In the genomic region with DNA sequence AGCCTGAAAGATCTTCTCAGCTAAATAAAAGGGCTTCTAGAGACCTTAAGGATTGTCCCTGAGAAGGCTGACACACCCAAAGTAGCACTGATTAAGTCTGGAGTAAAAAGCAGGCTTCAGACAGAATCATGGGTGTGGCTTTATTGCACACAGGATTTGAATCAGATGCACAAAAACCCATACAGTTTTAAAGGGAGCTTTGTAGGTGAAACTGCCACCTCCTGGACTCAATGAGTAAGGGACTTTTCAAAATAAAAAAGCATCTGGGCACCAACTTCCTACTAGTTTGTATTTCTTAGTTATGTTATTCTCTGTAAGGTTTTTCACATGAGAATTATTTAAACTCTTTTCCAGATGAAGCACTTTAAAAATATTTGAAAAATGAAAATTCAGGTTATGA, we compare ENCODE assay signal across 9 cellular contexts.
DNase-seq lines count a peak whose midpoint lies in the region; ATAC-seq and TF ChIP-seq lines count a peak whose summit lies in the region.
"Had no signal": no experiment of that assay in that cellular context is flagged by ENCODE, and none has a peak within 500 bp of the region (broad histone marks: within the 10 kb centered on the region; RNA-seq: fewer than 3 reads in every experiment).

No MANE protein-coding gene starts in this region.

- H3K4me3 ChIP-seq in cardiac muscle cell (no peak overlapping the region), heart right ventricle (no peak overlapping the region), endodermal cell (ENCODE audit: low read length) (no peak overlapping the region)

- no peaks in the 10 kb centered on the region for H3K9me3 Mint-ChIP-seq in endodermal cell
- H3K9me3 Mint-ChIP-seq in activated CD8-positive, alpha-beta T cell treated with anti-CD3 and anti-CD28 coated beads for 36 hours: no peaks in the 10 kb centered on the region

- no peaks in the 10 kb centered on the region for H3K27me3 Mint-ChIP-seq in endodermal cell (ENCODE audit: insufficient read depth)
- no peaks in the 10 kb centered on the region for H3K27me3 Mint-ChIP-seq in activated CD8-positive, alpha-beta T cell treated with anti-CD3 and anti-CD28 coated beads for 36 hours

- no peak overlapping the region for H3K4me3 Mint-ChIP-seq in endodermal cell
- H3K4me3 Mint-ChIP-seq in activated CD8-positive, alpha-beta T cell treated with anti-CD3 and anti-CD28 coated beads for 36 hours: no peak overlapping the region
- H3K4me3 Mint-ChIP-seq: immature natural killer cell had no signal

- no peak overlapping the region for H3K9ac ChIP-seq in endodermal cell (ENCODE audit: extremely low read depth, low read length, poor library complexity, severe bottlenecking)

- H3K4me1 Mint-ChIP-seq in endodermal cell: peaks cover 1% of the 10 kb centered on the region
- H3K4me1 Mint-ChIP-seq in activated CD8-positive, alpha-beta T cell treated with anti-CD3 and anti-CD28 coated beads for 36 hours (ENCODE audit: low read depth): no peaks in the 10 kb centered on the region
- H3K4me1 Mint-ChIP-seq: immature natural killer cell had no signal

- TF ChIP-seq POLR2A in erythroblast (IDR thresholded peaks at IDR 0.05; ENCODE audit: low read length): no peak

- DNase-seq in cardiac muscle cell (ENCODE audit: low read depth in 1 of 2, low spot score in 1 of 2) (peak in 1 of 2 donors; percentile 55), heart right ventricle (no peak), NAMALWA (ENCODE audit: low spot score) (peak; percentile 51), endodermal cell (no peak), erythroblast (lab: John Stamatoyannopoulos, UW) (no peak), Ammon's horn (ENCODE audit: low spot score) (no peak)
- DNase-seq in activated CD8-positive, alpha-beta T cell treated with anti-CD3 and anti-CD28 coated beads for 36 hours: no peak
- DNase-seq: immature natural killer cell had no signal

- H3K36me3 ChIP-seq in cardiac muscle cell (no peaks in the 10 kb centered on the region), heart right ventricle (no peaks in the 10 kb centered on the region), endodermal cell (ENCODE audit: control insufficient read depth, insufficient read depth, low read length) (no peaks in the 10 kb centered on the region)

- ATAC-seq in heart right ventricle (no peak), GM18870 (IDR thresholded peaks at IDR 0.05; ENCODE audit: unreplicated experiment) (no peak)
- ATAC-seq in activated CD8-positive, alpha-beta T cell treated with anti-CD3 and anti-CD28 coated beads for 36 hours: no peak

- intact Hi-C loops in heart right ventricle (cut with DNase I): loop anchor here in 1 of 10 donors (10.0 kb wide), 1 partner anchor 531 kb away; the partner anchor contains the start of gene HAPLN1
- intact Hi-C loops in activated CD8-positive, alpha-beta T cell treated with anti-CD3 and anti-CD28 coated beads for 36 hours (cut with micrococcal nuclease): no loop called here

- H3K9me3 ChIP-seq in cardiac muscle cell (ENCODE audit: low read depth): no peaks in the 10 kb centered on the region
- no peaks in the 10 kb centered on the region for H3K9me3 ChIP-seq in heart right ventricle
- H3K9me3 ChIP-seq in endodermal cell (ENCODE audit: control insufficient read depth, low read length): no peaks in the 10 kb centered on the region

- no peaks in the 10 kb centered on the region for H3K27me3 ChIP-seq in cardiac muscle cell
- H3K27me3 ChIP-seq in heart right ventricle: no peaks in the 10 kb centered on the region
- no peaks in the 10 kb centered on the region for H3K27me3 ChIP-seq in endodermal cell (ENCODE audit: control insufficient read depth, insufficient read depth, low read length, poor library complexity, severe bottlenecking)

- TF ChIP-seq CTCF in cardiac muscle cell (IDR thresholded peaks at IDR 0.05; ENCODE audit: low read depth, low read length) (peak; percentile 41), heart right ventricle (IDR thresholded peaks at IDR 0.05) (peak in 2 of 9 donors; percentile 7 to 8), endodermal cell (conservative IDR thresholded peaks at IDR 0.05) (peak; percentile 60)
- TF ChIP-seq CTCF in activated CD8-positive, alpha-beta T cell treated with anti-CD3 and anti-CD28 coated beads for 36 hours (IDR thresholded peaks at IDR 0.05): no peak

- H3K27ac Mint-ChIP-seq in endodermal cell: no peak overlapping the region
- no peak overlapping the region for H3K27ac Mint-ChIP-seq in activated CD8-positive, alpha-beta T cell treated with anti-CD3 and anti-CD28 coated beads for 36 hours
- H3K27ac Mint-ChIP-seq: immature natural killer cell had no signal

- POLR2A ChIA-PET in activated CD8-positive, alpha-beta T cell treated with anti-CD3 and anti-CD28 coated beads for 36 hours (lab: Charles Lee): no interaction called here

- H3K36me3 Mint-ChIP-seq in endodermal cell (ENCODE audit: low read depth): no peaks in the 10 kb centered on the region
- H3K36me3 Mint-ChIP-seq in activated CD8-positive, alpha-beta T cell treated with anti-CD3 and anti-CD28 coated beads for 36 hours (ENCODE audit: low read depth): no peaks in the 10 kb centered on the region
- H3K36me3 Mint-ChIP-seq: immature natural killer cell had no signal

- H3K4me1 ChIP-seq in cardiac muscle cell (ENCODE audit: low read depth) (peaks cover 8% of the 10 kb centered on the region), heart right ventricle (no peaks in the 10 kb centered on the region), endodermal cell (ENCODE audit: control insufficient read depth, insufficient read depth, low read length) (peaks cover 2% of the 10 kb centered on the region)

- CTCF ChIA-PET in activated CD8-positive, alpha-beta T cell treated with anti-CD3 and anti-CD28 coated beads for 36 hours (lab: Charles Lee): no interaction called here

- H3K27ac ChIP-seq in cardiac muscle cell: no peak overlapping the region
- H3K27ac ChIP-seq in heart right ventricle: no peak overlapping the region
- H3K27ac ChIP-seq in endodermal cell (ENCODE audit: low read depth, low read length): no peak overlapping the region
